Comparison of ENCODE assay signal across 12 cellular contexts in the genomic region with DNA sequence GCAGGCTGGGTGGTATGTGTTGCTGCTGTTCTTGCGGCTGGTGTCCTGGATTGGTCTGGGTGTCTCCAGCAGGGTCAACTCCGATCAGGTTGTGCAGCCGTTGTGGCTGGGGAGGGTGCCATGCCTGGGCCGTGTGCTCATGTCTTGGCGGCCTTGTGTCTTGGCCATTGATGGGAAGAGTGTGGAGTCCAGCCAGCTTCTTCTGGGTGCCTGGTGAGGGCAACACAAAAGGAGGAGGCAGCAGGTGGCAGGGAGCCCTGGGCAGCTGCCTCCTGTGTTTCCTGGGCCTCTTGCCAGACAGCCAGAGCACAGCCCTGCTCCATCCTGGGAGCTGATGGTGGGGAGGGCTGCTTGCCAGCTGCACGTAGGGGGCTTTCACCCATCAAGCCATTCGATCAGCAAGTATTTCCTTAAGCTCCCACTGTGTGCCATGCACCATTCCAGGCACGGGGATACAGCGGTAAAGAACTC. TPM values are rescaled to one million over a fixed set of nuclear protein-coding genes. Genes with fewer than 3 reads are reported as not detected.
A peak's percentile ranks its signal among the peaks of the same experiment; 100 is the strongest.
DNase-seq lines count a peak whose midpoint lies in the region; ATAC-seq and TF ChIP-seq lines count a peak whose summit lies in the region.
"Had no signal": no experiment of that assay in that cellular context is flagged by ENCODE, and none has a peak within 500 bp of the region (broad histone marks: within the 10 kb centered on the region; RNA-seq: fewer than 3 reads in every experiment).

No MANE protein-coding gene starts in this region.

- ATAC-seq in GM18868 (IDR thresholded peaks at IDR 0.05; ENCODE audit: unreplicated experiment): no peak

- DNase-seq in DMS 273 treated with DMSO at 0.1 percent for 48 hours (lab: John Stamatoyannopoulos, UW): peak; percentile 66
- DNase-seq in NCI-H345 (lab: John Stamatoyannopoulos, UW): peak; percentile 64
- no peak for DNase-seq in epithelial cell of prostate (ENCODE audit: low read depth, low spot score)
- DNase-seq in prostate gland (ENCODE audit: low spot score): peak; percentile 76
- no peak for DNase-seq in NCI-H82 treated with DMSO at 0.1 percent for 48 hours (lab: John Stamatoyannopoulos, UW; ENCODE audit: unreplicated experiment)
- no peak for DNase-seq in activated T-helper 1 cell treated with anti-CD3 and anti-CD28 coated beads, Interleukin-12 subunit alpha, Interleukin-12 subunit beta, Interleukin-2, Interleukin-4 antibody, amounts not matched to agents 30 ng/mL and 10 ng/mL and 1 ng/mL, durations not matched to agents 14 hours and 24 hours and 36 hours (ENCODE audit: low spot score)
- no peak for DNase-seq in type B pancreatic cell (ENCODE audit: extremely low spot score, unreplicated experiment)
- DNase-seq: activated naive CD4-positive, alpha-beta T cell treated with anti-CD3 and anti-CD28 coated beads, Interleukin-2, amount 50 U/mL, for 16 hours; DND-41; HFFc6; trophoblast cell had no signal

- intact Hi-C loops in prostate gland (cut with DNase I): no loop called here
- intact Hi-C loops in activated T-helper 1 cell treated with anti-CD3 and anti-CD28 coated beads, Interleukin-12 subunit alpha, Interleukin-12 subunit beta, Interleukin-2, Interleukin-4 antibody, amounts not matched to agents 30 ng/mL and 10 ng/mL and 1 ng/mL, durations not matched to agents 14 hours and 24 hours and 36 hours (cut with micrococcal nuclease): no loop called here

- H3K4me3 Mint-ChIP-seq in activated T-helper 1 cell treated with anti-CD3 and anti-CD28 coated beads, Interleukin-12 subunit alpha, Interleukin-12 subunit beta, Interleukin-2, Interleukin-4 antibody, amounts not matched to agents 30 ng/mL and 10 ng/mL and 1 ng/mL, durations not matched to agents 14 hours and 24 hours and 36 hours: no peak overlapping the region
- H3K4me3 Mint-ChIP-seq in type B pancreatic cell: no peak overlapping the region
- H3K4me3 Mint-ChIP-seq: HFFc6 had no signal

- no peak for TF ChIP-seq POLR2A in prostate gland (IDR thresholded peaks at IDR 0.05)

- H3K36me3 Mint-ChIP-seq in activated T-helper 1 cell treated with anti-CD3 and anti-CD28 coated beads, Interleukin-12 subunit alpha, Interleukin-12 subunit beta, Interleukin-2, Interleukin-4 antibody, amounts not matched to agents 30 ng/mL and 10 ng/mL and 1 ng/mL, durations not matched to agents 14 hours and 24 hours and 36 hours (ENCODE audit: low read depth): peaks cover 3% of the 10 kb centered on the region
- H3K36me3 Mint-ChIP-seq in type B pancreatic cell: no peaks in the 10 kb centered on the region

- H3K27ac Mint-ChIP-seq in activated T-helper 1 cell treated with anti-CD3 and anti-CD28 coated beads, Interleukin-12 subunit alpha, Interleukin-12 subunit beta, Interleukin-2, Interleukin-4 antibody, amounts not matched to agents 30 ng/mL and 10 ng/mL and 1 ng/mL, durations not matched to agents 14 hours and 24 hours and 36 hours: no peak overlapping the region
- H3K27ac Mint-ChIP-seq in type B pancreatic cell: no peak overlapping the region
- H3K27ac Mint-ChIP-seq: HFFc6 had no signal

- no peak overlapping the region for H3K4me3 ChIP-seq in prostate gland

- H3K9me3 ChIP-seq in prostate gland: no peaks in the 10 kb centered on the region

- H3K27ac ChIP-seq in epithelial cell of prostate (peak overlapping the region; percentile 91), prostate gland (peak overlapping the region; percentile 3 to 51)

- 25% methylated on average over 9 of the region's 9 CpGs for WGBS in prostate gland

- peaks cover 3% of the 10 kb centered on the region for H3K27me3 Mint-ChIP-seq in activated T-helper 1 cell treated with anti-CD3 and anti-CD28 coated beads, Interleukin-12 subunit alpha, Interleukin-12 subunit beta, Interleukin-2, Interleukin-4 antibody, amounts not matched to agents 30 ng/mL and 10 ng/mL and 1 ng/mL, durations not matched to agents 14 hours and 24 hours and 36 hours (ENCODE audit: insufficient read depth)
- H3K27me3 Mint-ChIP-seq in type B pancreatic cell: peaks cover 7% of the 10 kb centered on the region

- peaks cover 43% of the 10 kb centered on the region for H3K4me1 Mint-ChIP-seq in activated T-helper 1 cell treated with anti-CD3 and anti-CD28 coated beads, Interleukin-12 subunit alpha, Interleukin-12 subunit beta, Interleukin-2, Interleukin-4 antibody, amounts not matched to agents 30 ng/mL and 10 ng/mL and 1 ng/mL, durations not matched to agents 14 hours and 24 hours and 36 hours (ENCODE audit: low read depth)
- H3K4me1 Mint-ChIP-seq in type B pancreatic cell (ENCODE audit: unreplicated experiment): peaks cover 28% of the 10 kb centered on the region

- TF ChIP-seq CTCF in prostate gland (IDR thresholded peaks at IDR 0.05) (no peak), type B pancreatic cell (conservative IDR thresholded peaks at IDR 0.05) (no peak)

- no peaks in the 10 kb centered on the region for H3K9me3 Mint-ChIP-seq in activated T-helper 1 cell treated with anti-CD3 and anti-CD28 coated beads, Interleukin-12 subunit alpha, Interleukin-12 subunit beta, Interleukin-2, Interleukin-4 antibody, amounts not matched to agents 30 ng/mL and 10 ng/mL and 1 ng/mL, durations not matched to agents 14 hours and 24 hours and 36 hours
- H3K9me3 Mint-ChIP-seq in type B pancreatic cell: no peaks in the 10 kb centered on the region
- H3K9me3 Mint-ChIP-seq: HFFc6 had no signal

- H3K36me3 ChIP-seq in prostate gland: no peaks in the 10 kb centered on the region

- no peaks in the 10 kb centered on the region for H3K27me3 ChIP-seq in prostate gland (replicated peaks; ENCODE audit: insufficient read depth)

- H3K4me1 ChIP-seq in prostate gland (replicated peaks): peaks cover 5% of the 10 kb centered on the region

RNA-seq across cellular contexts. Expression of gene CHAC1, which starts 4.3 kb away (rescaled TPM):
- total RNA-seq in prostate gland (1 to 10 TPM in 1 of 2 donors, under 1 TPM in 1; 0.18 to 2.7 TPM), type B pancreatic cell (ENCODE audit: low replicate concordance) (7.8 and 12.9 TPM in 2 replicates)
- 11.7 and 12.4 TPM in 2 replicates for total RNA-seq in activated T-helper 1 cell treated with anti-CD3 and anti-CD28 coated beads, Interleukin-12 subunit alpha, Interleukin-12 subunit beta, Interleukin-2, Interleukin-4 antibody, amounts not matched to agents 30 ng/mL and 10 ng/mL and 1 ng/mL, durations not matched to agents 14 hours and 24 hours and 36 hours

RNA-seq across cellular contexts. Expression of gene DLL4, which starts 28.5 kb away (rescaled TPM):
- total RNA-seq in prostate gland (1 to 10 TPM; 6.2 to 6.5 TPM), type B pancreatic cell (ENCODE audit: low replicate concordance) (2.9 and 5.9 TPM in 2 replicates)
- 0.29 and 0.36 TPM in 2 replicates for total RNA-seq in activated T-helper 1 cell treated with anti-CD3 and anti-CD28 coated beads, Interleukin-12 subunit alpha, Interleukin-12 subunit beta, Interleukin-2, Interleukin-4 antibody, amounts not matched to agents 30 ng/mL and 10 ng/mL and 1 ng/mL, durations not matched to agents 14 hours and 24 hours and 36 hours

Comparison
In these comparisons a context has a peak if more than half of its experiments do, and no peak if none do; other contexts are left out.
1. DNase-seq: peak in DMS 273 treated with DMSO at 0.1 percent for 48 hours (single experiment), NCI-H345 (single experiment) and prostate gland (single experiment); none in epithelial cell of prostate (single experiment), NCI-H82 treated with DMSO at 0.1 percent for 48 hours (single experiment), activated T-helper 1 cell treated with anti-CD3 and anti-CD28 coated beads, Interleukin-12 subunit alpha, Interleukin-12 subunit beta, Interleukin-2, Interleukin-4 antibody, amounts not matched to agents 30 ng/mL and 10 ng/mL and 1 ng/mL, durations not matched to agents 14 hours and 24 hours and 36 hours (single experiment) and type B pancreatic cell (single experiment).